Comparison of ENCODE assay signal across 30 cellular contexts in genomic region chr5:76477576-76477975, GRCh38.
"Had no signal": no experiment of that assay in that cellular context is flagged by ENCODE, and none has a peak within 500 bp of the region (broad histone marks: within the 10 kb centered on the region; RNA-seq: fewer than 3 reads in every experiment).

No MANE protein-coding gene starts in this region.

- H3K27ac Mint-ChIP-seq: activated CD4-positive, alpha-beta memory T cell treated with anti-CD3 and anti-CD28 coated beads, Interleukin-2, amount 10 ng/mL, durations not matched to agents 7 days and 5 days; activated CD4-positive, alpha-beta T cell treated with anti-CD3 and anti-CD28 coated beads for 36 hours; activated CD4-positive, alpha-beta T cell treated with anti-CD3 and anti-CD28 coated beads, Interleukin-2, amount 10 ng/mL, durations not matched to agents 24 days and 14 days; activated naive CD4-positive, alpha-beta T cell treated with anti-CD3 and anti-CD28 coated beads, Interleukin-2, amount 50 U/mL, for 72 hours; activated naive CD8-positive, alpha-beta T cell treated with anti-CD3 and anti-CD28 coated beads, Interleukin-2, amount 10 ng/mL, durations not matched to agents 7 days and 5 days; activated T-cell treated with anti-CD3 and anti-CD28 coated beads, Interleukin-2, amount 50 U/mL, for 24 hours; activated T-cell treated with anti-CD3 and anti-CD28 coated beads, Interleukin-2, amount 50 U/mL, for 72 hours; brain; dendritic cell treated with granulocyte-macrophage colony-stimulating factor and Interleukin-4, amounts not matched to agents 40 ng/mL and 50 ng/mL, for 4 days; endodermal cell had no signal

- H3K27me3 Mint-ChIP-seq: activated CD4-positive, alpha-beta memory T cell treated with anti-CD3 and anti-CD28 coated beads, Interleukin-2, amount 10 ng/mL, durations not matched to agents 7 days and 5 days; activated CD4-positive, alpha-beta T cell treated with anti-CD3 and anti-CD28 coated beads for 36 hours; activated CD4-positive, alpha-beta T cell treated with anti-CD3 and anti-CD28 coated beads, Interleukin-2, amount 10 ng/mL, durations not matched to agents 24 days and 14 days; activated naive CD4-positive, alpha-beta T cell treated with anti-CD3 and anti-CD28 coated beads, Interleukin-2, amount 10 ng/mL, durations not matched to agents 7 days and 5 days; activated naive CD8-positive, alpha-beta T cell treated with anti-CD3 and anti-CD28 coated beads, Interleukin-2, amount 10 ng/mL, durations not matched to agents 7 days and 5 days; activated T-cell treated with anti-CD3 and anti-CD28 coated beads, Interleukin-2, amount 50 U/mL, for 24 hours; brain; dendritic cell treated with granulocyte-macrophage colony-stimulating factor and Interleukin-4, amounts not matched to agents 40 ng/mL and 50 ng/mL, for 4 days had no signal

- H3K9me3 ChIP-seq: ascending aorta, breast epithelium, esophagus muscularis mucosa, gastrocnemius medialis had no signal

- ATAC-seq: activated CD4-positive, alpha-beta T cell treated with anti-CD3 and anti-CD28 coated beads for 36 hours; activated naive CD4-positive, alpha-beta T cell treated with anti-CD3 and anti-CD28 coated beads, Interleukin-2, amount 50 U/mL, for 72 hours; activated T-cell treated with anti-CD3 and anti-CD28 coated beads, Interleukin-2, amount 50 U/mL, for 72 hours; foreskin keratinocyte; gastrocnemius medialis had no signal

- H3K4me3 ChIP-seq: ascending aorta, breast epithelium, cardiac muscle cell, coronary artery, dorsolateral prefrontal cortex, esophagus muscularis mucosa, gastrocnemius medialis had no signal

- H3K4me1 ChIP-seq: ascending aorta, breast epithelium, esophagus muscularis mucosa, foreskin keratinocyte, gastrocnemius medialis had no signal

- DNase-seq: activated CD4-positive, alpha-beta memory T cell treated with anti-CD3 and anti-CD28 coated beads, Interleukin-2, amount 10 ng/mL, durations not matched to agents 7 days and 5 days; activated CD4-positive, alpha-beta T cell treated with anti-CD3 and anti-CD28 coated beads for 36 hours; activated CD4-positive, alpha-beta T cell treated with anti-CD3 and anti-CD28 coated beads, Interleukin-2, amount 10 ng/mL, durations not matched to agents 24 days and 14 days; activated CD4-positive, CD25-positive, alpha-beta regulatory T cell; activated CD4-positive, CD25-positive, alpha-beta regulatory T cell treated with anti-CD3 and anti-CD28 coated beads, Interleukin-2, amount 50 U/mL, for 72 hours; activated CD8-positive, alpha-beta memory T cell treated with anti-CD3 and anti-CD28 coated beads, Interleukin-2, amount 50 U/mL, for 48 hours; activated gamma-delta T cell; activated naive CD4-positive, alpha-beta T cell; activated naive CD4-positive, alpha-beta T cell treated with anti-CD3 and anti-CD28 coated beads, Interleukin-2, amount 10 ng/mL, durations not matched to agents 7 days and 5 days; activated naive CD8-positive, alpha-beta T cell treated with anti-CD3 and anti-CD28 coated beads, Interleukin-2, amount 10 ng/mL, durations not matched to agents 7 days and 5 days; activated T-cell treated with anti-CD3 and anti-CD28 coated beads for 4 hours; activated T-cell treated with anti-CD3 and anti-CD28 coated beads, Interleukin-2, amount 50 U/mL, for 24 hours; activated T-cell treated with anti-CD3 and anti-CD28 coated beads, Interleukin-2, amount 50 U/mL, for 72 hours; central memory CD4-positive, alpha-beta T cell; cerebellar nuclear complex; dorsolateral prefrontal cortex; effector memory CD4-positive, alpha-beta T cell; endodermal cell; foreskin keratinocyte; gastrocnemius medialis; glutamatergic neuron; T-helper 2 cell had no signal

- H3K36me3 ChIP-seq: ascending aorta, breast epithelium, cardiac muscle cell, esophagus muscularis mucosa, gastrocnemius medialis had no signal

- H3K36me3 Mint-ChIP-seq: brain had no signal

- H3K9me3 Mint-ChIP-seq: activated CD4-positive, alpha-beta memory T cell treated with anti-CD3 and anti-CD28 coated beads, Interleukin-2, amount 10 ng/mL, durations not matched to agents 7 days and 5 days; activated naive CD4-positive, alpha-beta T cell treated with anti-CD3 and anti-CD28 coated beads, Interleukin-2, amount 10 ng/mL, durations not matched to agents 7 days and 5 days; brain; dendritic cell treated with granulocyte-macrophage colony-stimulating factor and Interleukin-4, amounts not matched to agents 40 ng/mL and 50 ng/mL, for 4 days had no signal

- H3K27me3 ChIP-seq: ascending aorta, breast epithelium, cardiac muscle cell, dorsolateral prefrontal cortex, esophagus muscularis mucosa, foreskin keratinocyte, gastrocnemius medialis had no signal

- H3K4me3 Mint-ChIP-seq: activated CD4-positive, alpha-beta memory T cell treated with anti-CD3 and anti-CD28 coated beads, Interleukin-2, amount 10 ng/mL, durations not matched to agents 7 days and 5 days; activated CD4-positive, alpha-beta T cell treated with anti-CD3 and anti-CD28 coated beads for 36 hours; activated CD4-positive, alpha-beta T cell treated with anti-CD3 and anti-CD28 coated beads, Interleukin-2, amount 10 ng/mL, durations not matched to agents 24 days and 14 days; activated naive CD4-positive, alpha-beta T cell treated with anti-CD3 and anti-CD28 coated beads, Interleukin-2, amount 10 ng/mL, durations not matched to agents 7 days and 5 days; activated naive CD8-positive, alpha-beta T cell treated with anti-CD3 and anti-CD28 coated beads, Interleukin-2, amount 10 ng/mL, durations not matched to agents 7 days and 5 days; activated T-cell treated with anti-CD3 and anti-CD28 coated beads, Interleukin-2, amount 50 U/mL, for 24 hours; activated T-cell treated with anti-CD3 and anti-CD28 coated beads, Interleukin-2, amount 50 U/mL, for 72 hours; brain; dendritic cell treated with granulocyte-macrophage colony-stimulating factor and Interleukin-4, amounts not matched to agents 40 ng/mL and 50 ng/mL, for 4 days; endodermal cell had no signal

- H3K27ac ChIP-seq: ascending aorta, breast epithelium, cardiac muscle cell, coronary artery, dorsolateral prefrontal cortex, esophagus muscularis mucosa, foreskin keratinocyte, gastrocnemius medialis had no signal
